Comparison of ENCODE assay signal across 10 cellular contexts in the genomic region with DNA sequence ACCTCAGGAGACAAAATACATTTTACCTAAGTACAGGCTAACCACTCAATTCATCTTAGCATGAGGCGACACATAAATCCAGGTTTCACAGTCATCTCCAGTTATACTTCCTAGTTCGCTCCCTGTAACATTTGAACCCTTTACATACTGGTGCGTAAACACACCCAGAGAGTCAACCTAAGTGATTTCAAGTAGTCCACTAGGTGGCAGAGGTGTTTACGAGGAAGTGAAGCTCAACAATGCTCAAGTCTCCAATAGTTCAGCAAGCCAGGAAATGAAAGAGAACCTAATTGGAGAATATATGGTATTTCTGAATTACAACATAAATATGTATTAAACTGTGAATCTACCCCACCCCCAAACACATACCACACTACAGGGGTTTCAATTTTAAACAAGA.
DNase-seq lines count a peak whose midpoint lies in the region; ATAC-seq and TF ChIP-seq lines count a peak whose summit lies in the region.
"Had no signal": no experiment of that assay in that cellular context is flagged by ENCODE, and none has a peak within 500 bp of the region (broad histone marks: within the 10 kb centered on the region; RNA-seq: fewer than 3 reads in every experiment).

No MANE protein-coding gene starts in this region.

- H3K9me3 ChIP-seq in DOHH2 (ENCODE audit: control insufficient read depth, insufficient read depth, low read length), result no peaks in the 10 kb centered on the region

- POLR2A ChIA-PET in HEK293T (lab: Yijun Ruan, JAX), result no interaction called here

- H3K4me1 ChIP-seq in DOHH2 (ENCODE audit: control insufficient read depth, low read length) (peaks cover 13% of the 10 kb centered on the region), foreskin keratinocyte (peaks cover 10% of the 10 kb centered on the region)

- TF ChIP-seq CTCF in DOHH2 (IDR thresholded peaks at IDR 0.05; ENCODE audit: low read depth, low read length, poor library complexity, severe bottlenecking) (peak; percentile 70), foreskin keratinocyte (conservative IDR thresholded peaks at IDR 0.05) (peak; percentile 41)

- CTCF ChIA-PET in HEK293T (lab: Yijun Ruan, JAX), result no interaction called here

- ATAC-seq in foreskin keratinocyte (no peak), Right ventricle myocardium inferior (no peak), GM21526 (IDR thresholded peaks at IDR 0.05; ENCODE audit: low FRiP score, unreplicated experiment) (no peak)

- no peaks in the 10 kb centered on the region for H3F3A ChIP-seq in DOHH2 (ENCODE audit: control insufficient read depth, insufficient read depth)

- H4K20me1 ChIP-seq in DOHH2 (ENCODE audit: control insufficient read depth, insufficient read depth, low read depth, low read length), result no peaks in the 10 kb centered on the region

- no peak overlapping the region for H3K4me2 ChIP-seq in DOHH2 (ENCODE audit: low read length)

- H3K36me3 ChIP-seq in DOHH2 (ENCODE audit: control insufficient read depth, low read length), result no peaks in the 10 kb centered on the region

- H3K9me2 ChIP-seq in DOHH2 (replicated peaks; ENCODE audit: control insufficient read depth, low read length), result no peaks in the 10 kb centered on the region

- DNase-seq in HEK293T (ENCODE audit: extremely low spot score) (peak; percentile 19), RPMI7951 (ENCODE audit: low read depth) (peak; percentile 16), foreskin keratinocyte (peak in 1 of 2 donors; percentile 10), foreskin melanocyte (no peak), Right ventricle myocardium inferior (ENCODE audit: missing footprints) (no peak)
- no peak for DNase-seq in stimulated activated CD4-positive, alpha-beta T cell treated with anti-CD3 and anti-CD28 coated beads, Interleukin-4, amount 100 ng/mL, for 4 hours
- DNase-seq: activated B cell treated with CpG ODN at 0.5 μM for 24 hours, NCI-H2227 treated with DMSO at 0.1 percent for 48 hours had no signal

- H3K79me2 ChIP-seq in DOHH2 (ENCODE audit: control insufficient read depth, low read length), result no peaks in the 10 kb centered on the region

- intact Hi-C loops in Right ventricle myocardium inferior (cut with DNase I), result no loop called here

- H3K4me3 ChIP-seq in DOHH2 (ENCODE audit: low read length), result no peak overlapping the region

- H3K27me3 ChIP-seq in DOHH2 (ENCODE audit: control insufficient read depth, low read length) (no peaks in the 10 kb centered on the region), foreskin keratinocyte (no peaks in the 10 kb centered on the region)

- no peak overlapping the region for H3K27ac ChIP-seq in DOHH2 (ENCODE audit: low read depth, low read length)
- H3K27ac ChIP-seq in foreskin keratinocyte, result no peak overlapping the region

TF ChIP-seq in HEK293T, 16 proteins besides CTCF, POLR2A, EP300 and RAD21:
- TF ChIP-seq, protein P1, sequence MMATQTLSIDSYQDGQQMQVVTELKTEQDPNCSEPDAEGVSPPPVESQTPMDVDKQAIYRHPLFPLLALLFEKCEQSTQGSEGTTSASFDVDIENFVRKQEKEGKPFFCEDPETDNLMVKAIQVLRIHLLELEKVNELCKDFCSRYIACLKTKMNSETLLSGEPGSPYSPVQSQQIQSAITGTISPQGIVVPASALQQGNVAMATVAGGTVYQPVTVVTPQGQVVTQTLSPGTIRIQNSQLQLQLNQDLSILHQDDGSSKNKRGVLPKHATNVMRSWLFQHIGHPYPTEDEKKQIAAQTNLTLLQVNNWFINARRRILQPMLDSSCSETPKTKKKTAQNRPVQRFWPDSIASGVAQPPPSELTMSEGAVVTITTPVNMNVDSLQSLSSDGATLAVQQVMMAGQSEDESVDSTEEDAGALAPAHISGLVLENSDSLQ (IDR thresholded peaks at IDR 0.05), result no peak
- TF ChIP-seq SUZ12 (IDR thresholded peaks at IDR 0.05), result no peak
- no peak for TF ChIP-seq LEF1 (IDR thresholded peaks at IDR 0.05; ENCODE audit: borderline replicate concordance)
- no peak for TF ChIP-seq BHLHE40 (IDR thresholded peaks at IDR 0.05; ENCODE audit: borderline replicate concordance)
- no peak for TF ChIP-seq SP1 (IDR thresholded peaks at IDR 0.05)
- no peak for TF ChIP-seq ARNT (IDR thresholded peaks at IDR 0.05)
- no peak for TF ChIP-seq NFRKB (IDR thresholded peaks at IDR 0.05)
- TF ChIP-seq ZNF384 (IDR thresholded peaks at IDR 0.05), result no peak
- no peak for TF ChIP-seq L3MBTL2 (conservative IDR thresholded peaks at IDR 0.05)
- TF ChIP-seq TARDBP (IDR thresholded peaks at IDR 0.05), result no peak
- no peak for TF ChIP-seq FOXK2 (IDR thresholded peaks at IDR 0.05)
- TF ChIP-seq FOXM1 (IDR thresholded peaks at IDR 0.05; ENCODE audit: borderline replicate concordance), result no peak
- TF ChIP-seq ELF4 (IDR thresholded peaks at IDR 0.05), result no peak
- TF ChIP-seq HDGF (IDR thresholded peaks at IDR 0.05; ENCODE audit: borderline replicate concordance), result no peak
- TF ChIP-seq FOXA1 (IDR thresholded peaks at IDR 0.05), result no peak
- no peak for TF ChIP-seq CTBP1 (IDR thresholded peaks at IDR 0.05; ENCODE audit: borderline replicate concordance)
TF ChIP-seq in HEK293T: peak in this region for 0.

Comparison
In these comparisons a context has a peak if more than half of its experiments do, and no peak if none do; other contexts are left out.
1. DNase-seq: peak in HEK293T (single experiment) and RPMI7951 (single experiment); none in foreskin melanocyte (single experiment), stimulated activated CD4-positive, alpha-beta T cell treated with anti-CD3 and anti-CD28 coated beads, Interleukin-4, amount 100 ng/mL, for 4 hours (0 of 2) and Right ventricle myocardium inferior (single experiment).